In the genomic region with DNA sequence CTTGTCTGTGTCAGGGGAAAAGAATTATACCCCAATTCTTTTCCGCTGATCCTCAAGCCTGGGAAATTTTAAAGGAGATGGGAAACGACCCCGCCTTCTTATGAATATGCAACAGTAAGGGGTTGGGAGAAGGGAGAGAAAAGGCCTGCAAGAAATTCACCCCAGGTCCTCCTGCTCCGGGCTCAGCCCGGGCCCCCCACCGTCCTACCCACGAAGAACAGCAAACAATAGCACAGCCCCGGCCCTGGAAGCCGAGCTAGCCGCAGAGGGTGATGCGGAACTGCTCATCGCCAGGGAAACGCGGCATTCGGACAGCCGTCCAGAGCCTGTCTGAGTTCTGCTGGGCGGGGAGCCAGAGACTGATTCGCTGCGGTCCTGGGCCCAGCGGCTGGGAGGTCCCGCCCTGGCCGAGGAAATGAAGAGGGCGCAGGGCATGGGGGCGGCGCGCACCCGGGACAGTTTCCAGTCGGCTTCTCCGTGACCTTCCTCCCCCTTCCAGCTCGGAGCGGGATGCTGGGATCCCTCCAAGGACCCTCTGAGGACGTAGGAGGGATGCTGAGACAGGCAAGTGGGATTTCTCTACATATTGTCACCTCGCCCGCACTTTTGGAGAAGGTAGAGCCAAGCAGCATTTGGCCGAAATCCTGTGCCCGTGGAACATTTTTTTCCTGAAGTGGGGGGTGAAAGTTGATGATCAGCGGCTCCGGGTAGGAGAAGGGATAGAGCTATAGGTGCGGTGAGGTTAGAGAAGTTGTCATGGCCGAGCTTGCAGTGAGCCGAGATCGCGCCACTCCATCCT, we compare ENCODE assay signal across 9 cellular contexts.
DNase-seq lines count a peak whose midpoint lies in the region; FAIRE-seq and TF ChIP-seq lines count a peak whose summit lies in the region.
"Had no signal": no experiment of that assay in that cellular context is flagged by ENCODE, and none has a peak within 500 bp of the region (broad histone marks: within the 10 kb centered on the region; RNA-seq: fewer than 3 reads in every experiment).

No MANE protein-coding gene starts in this region.

- H3K4me3 ChIP-seq in MM.1S (ENCODE audit: low read length) (peak overlapping the region; percentile 67), mesendoderm (ENCODE audit: low read length) (peak overlapping the region; percentile 60), stomach (peak overlapping the region; percentile 40 to 62 (median 56))

- no peak overlapping the region for H4K8ac ChIP-seq in mesendoderm (ENCODE audit: low read depth, low read length)

- no peak overlapping the region for H2AK5ac ChIP-seq in mesendoderm (ENCODE audit: low read length)

- no peaks in the 10 kb centered on the region for H3K9me3 ChIP-seq in MM.1S (replicated peaks; ENCODE audit: insufficient read depth, low read length)
- H3K9me3 ChIP-seq in stomach: no peaks in the 10 kb centered on the region

- H3K27me3 ChIP-seq in MM.1S (replicated peaks; ENCODE audit: insufficient read depth, low read length) (no peaks in the 10 kb centered on the region), mesendoderm (ENCODE audit: insufficient read depth, low read length, poor library complexity) (no peaks in the 10 kb centered on the region), stomach (peaks cover 0 to 12% (median 0%) of the 10 kb centered on the region in 3 donors)

- H3K36me3 ChIP-seq in MM.1S (replicated peaks; ENCODE audit: insufficient read depth, low read length): no peaks in the 10 kb centered on the region
- no peaks in the 10 kb centered on the region for H3K36me3 ChIP-seq in mesendoderm (ENCODE audit: control insufficient read depth, insufficient read depth, low read length)
- H3K36me3 ChIP-seq in stomach: no peaks in the 10 kb centered on the region

- H3K4ac ChIP-seq in mesendoderm (ENCODE audit: low read depth, low read length): no peak overlapping the region

- H3K4me2 ChIP-seq in MM.1S (ENCODE audit: low read depth, low read length) (peak overlapping the region; percentile 79), mesendoderm (ENCODE audit: low read length) (peak overlapping the region; percentile 92)

- no peak for TF ChIP-seq POLR2A in H54 (IDR thresholded peaks at IDR 0.05; ENCODE audit: low read depth, low read length)
- no peak for TF ChIP-seq POLR2A in stomach (IDR thresholded peaks at IDR 0.05)

- no peaks in the 10 kb centered on the region for H3K79me1 ChIP-seq in mesendoderm (ENCODE audit: low read length)

- no peak overlapping the region for H4K5ac ChIP-seq in mesendoderm (ENCODE audit: low read length)

- H2BK120ac ChIP-seq in mesendoderm (ENCODE audit: low read depth, low read length): no peak overlapping the region

- TF ChIP-seq EP300 in stomach (IDR thresholded peaks at IDR 0.05): no peak

- no peak overlapping the region for H2BK15ac ChIP-seq in mesendoderm (replicated peaks; ENCODE audit: low read depth)

- no peaks in the 10 kb centered on the region for H3K4me1 ChIP-seq in MM.1S (ENCODE audit: low read length)
- no peaks in the 10 kb centered on the region for H3K4me1 ChIP-seq in mesendoderm (ENCODE audit: control insufficient read depth, low read depth, low read length)
- peaks cover 0 to 27% (median 22%) of the 10 kb centered on the region in 4 donors for H3K4me1 ChIP-seq in stomach

- no peak for FAIRE-seq in H54 (lab: Jason Lieb, UNC)

- H3K27ac ChIP-seq in MM.1S (ENCODE audit: low read length): no peak overlapping the region
- H3K27ac ChIP-seq in mesendoderm (ENCODE audit: low read depth, low read length): no peak overlapping the region
- peak overlapping the region; percentile 29 to 77 (median 61) for H3K27ac ChIP-seq in stomach
- H3K27ac ChIP-seq: 22Rv1 had no signal

- H3K18ac ChIP-seq in mesendoderm (ENCODE audit: low read length): no peak overlapping the region

- H4K20me1 ChIP-seq in MM.1S (ENCODE audit: insufficient read depth, low read length): no peaks in the 10 kb centered on the region

- H3K9me2 ChIP-seq in MM.1S (replicated peaks; ENCODE audit: insufficient read depth, low read length): no peaks in the 10 kb centered on the region

- peak overlapping the region; percentile 69 for H2AFZ ChIP-seq in MM.1S (ENCODE audit: low read length)

- no peaks in the 10 kb centered on the region for H3F3A ChIP-seq in MM.1S (ENCODE audit: insufficient read depth, low read length)

- DNase-seq in DMS 273 (lab: John Stamatoyannopoulos, UW; ENCODE audit: unreplicated experiment) (peak; percentile 70), DMS 273 treated with DMSO at 0.1 percent for 48 hours (lab: John Stamatoyannopoulos, UW) (no peak), H54 (ENCODE audit: insufficient read length, low spot score) (peak; percentile 58), MM.1S (peak; percentile 47), epidermal melanocyte (ENCODE audit: insufficient read length, low spot score) (peak; percentile 85), mesendoderm (peak; percentile 62), stomach (peak; percentile 73)
- DNase-seq in activated CD8-positive, alpha-beta memory T cell treated with anti-CD3 and anti-CD28 coated beads for 24 hours: peak; percentile 65

- no peaks in the 10 kb centered on the region for H3K79me2 ChIP-seq in MM.1S (ENCODE audit: low read length)
- no peaks in the 10 kb centered on the region for H3K79me2 ChIP-seq in mesendoderm (ENCODE audit: control insufficient read depth, insufficient read depth, low read length)

- intact Hi-C loops in stomach (cut with DNase I; ENCODE audit: low total_unique reads): no loop called here

- H3K9ac ChIP-seq in MM.1S (ENCODE audit: low read length) (peak overlapping the region; percentile 47; the same call in 1 of the 2 replicates), mesendoderm (ENCODE audit: low read length) (peak overlapping the region; percentile 58)

- no CpG with 5 or more reads among the region's 43 CpGs for WGBS in mesendoderm (ENCODE audit: extremely low coverage, insufficient coverage, low lambda C conversion rate)
- 0 to 2% (median 1%) methylated on average over 19 to 43 of the region's 43 CpGs for WGBS in stomach, 5 donors

- TF ChIP-seq CTCF in MM.1S (IDR thresholded peaks at IDR 0.05; ENCODE audit: low read length) (no peak), stomach (IDR thresholded peaks at IDR 0.05) (no peak)

- H3K23ac ChIP-seq in mesendoderm (ENCODE audit: low read length): no peak overlapping the region

- no peak overlapping the region for H2BK5ac ChIP-seq in mesendoderm (ENCODE audit: low read length)

- H3K56ac ChIP-seq in mesendoderm (ENCODE audit: low read length): no peak overlapping the region

Comparison
In these comparisons a context has a peak if more than half of its experiments do, and no peak if none do; other contexts are left out.
1. H3K27ac ChIP-seq: peak in stomach (5 of 5); none in MM.1S (single experiment) and mesendoderm (single experiment).
2. Peak in every context shown above with its lines, with median percentiles within 50 percentile points of each other: H3K4me3 ChIP-seq.